Comparison of ENCODE assay signal across 20 cellular contexts in the genomic region with DNA sequence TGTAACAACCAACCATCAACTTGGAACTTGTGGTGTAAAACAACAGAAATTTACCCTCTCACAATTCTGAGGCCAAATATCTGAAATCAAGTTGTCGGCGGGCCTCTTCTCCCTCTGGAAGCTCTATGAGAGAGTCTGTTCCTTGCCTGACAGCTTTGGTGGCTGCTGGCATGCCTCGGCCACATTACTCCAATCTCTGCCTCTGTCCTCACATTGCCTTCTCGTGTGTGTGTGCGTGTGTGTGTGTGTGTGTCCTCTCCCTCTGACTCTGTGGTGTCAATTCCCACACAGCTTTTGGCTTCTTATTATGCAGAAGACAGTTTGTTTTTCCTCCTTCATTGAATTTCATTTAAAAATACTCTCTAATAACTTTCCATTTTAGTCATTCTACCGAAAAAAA. TPM values are rescaled to one million over a fixed set of nuclear protein-coding genes. Genes with fewer than 3 reads are reported as not detected.
"Had no signal": no experiment of that assay in that cellular context is flagged by ENCODE, and none has a peak within 500 bp of the region (broad histone marks: within the 10 kb centered on the region; RNA-seq: fewer than 3 reads in every experiment).

No MANE protein-coding gene starts in this region.

- H3K4me2 ChIP-seq: SK-N-SH had no signal

- H3K9ac ChIP-seq: SK-N-SH had no signal

- H3K27ac ChIP-seq: RWPE1 had no signal

- DNase-seq: IMR-90, Karpas-422, KG1, MM.1S, NCI-H1092 treated with DMSO at 0.1 percent for 48 hours, NCI-H1436, NCI-H187, NCI-H2029, NCI-H2081 treated with DMSO at 0.1 percent for 48 hours, NCI-H2171, NCI-H226, NCI-H446, NCI-H510A, NCI-H524 treated with DMSO at 0.1 percent for 48 hours, NCI-H69, NCI-H774, SHP77, SK-N-SH had no signal

- H3K9me3 ChIP-seq: SK-N-SH had no signal

RNA-seq across cellular contexts. Expression of a gene that starts 50.4 kb away (rescaled TPM):
- total RNA-seq: HT-29 had no signal
